In genomic region chr9:125580701-125581286, GRCh38 we compare ENCODE assay signal across 20 cellular contexts.
"Had no signal": no experiment of that assay in that cellular context is flagged by ENCODE, and none has a peak within 500 bp of the region (broad histone marks: within the 10 kb centered on the region; RNA-seq: fewer than 3 reads in every experiment).

No MANE protein-coding gene starts in this region.

- H3K4me1 Mint-ChIP-seq: activated CD4-positive, alpha-beta T cell treated with anti-CD3 and anti-CD28 coated beads, Interleukin-2, amount 10 ng/mL, durations not matched to agents 7 days and 5 days; activated naive CD8-positive, alpha-beta T cell treated with anti-CD3 and anti-CD28 coated beads, Interleukin-2, amount 50 U/mL, for 24 hours; neural crest cell had no signal

- H3K27ac ChIP-seq: foreskin keratinocyte, left ventricle myocardium inferior, VCaP had no signal

- H3K4me1 ChIP-seq: foreskin keratinocyte had no signal

- H3K36me3 ChIP-seq: transverse colon had no signal

- H3K4me3 ChIP-seq: left ventricle myocardium inferior, transverse colon had no signal

- H3K9me3 ChIP-seq: left ventricle myocardium inferior, transverse colon had no signal

- H3K4me3 Mint-ChIP-seq: activated CD4-positive, alpha-beta T cell treated with anti-CD3 and anti-CD28 coated beads, Interleukin-2, amount 10 ng/mL, durations not matched to agents 7 days and 5 days; activated CD8-positive, alpha-beta T cell treated with anti-CD3 and anti-CD28 coated beads for 36 hours; activated naive CD8-positive, alpha-beta T cell treated with anti-CD3 and anti-CD28 coated beads, Interleukin-2, amount 50 U/mL, for 24 hours; activated T-helper 1 cell treated with anti-CD3 and anti-CD28 coated beads, Interleukin-12 subunit alpha, Interleukin-12 subunit beta, Interleukin-2, Interleukin-4 antibody, amounts not matched to agents 30 ng/mL and 10 ng/mL and 1 ng/mL, durations not matched to agents 14 hours and 24 hours and 36 hours; immature natural killer cell; naive thymus-derived CD4-positive, alpha-beta T cell; neural crest cell; stimulated activated memory B cell treated with anti-CD40 and anti-IgM and Interleukin-4, amounts not matched to agents 10 μg/mL and 1 μg/mL and 100 μg/mL, for 72 hours had no signal

- H3K27me3 Mint-ChIP-seq: activated CD4-positive, alpha-beta T cell treated with anti-CD3 and anti-CD28 coated beads, Interleukin-2, amount 10 ng/mL, durations not matched to agents 7 days and 5 days; activated CD8-positive, alpha-beta T cell treated with anti-CD3 and anti-CD28 coated beads for 36 hours; activated naive CD8-positive, alpha-beta T cell treated with anti-CD3 and anti-CD28 coated beads, Interleukin-2, amount 50 U/mL, for 24 hours; naive thymus-derived CD4-positive, alpha-beta T cell; stimulated activated memory B cell treated with anti-CD40 and anti-IgM and Interleukin-4, amounts not matched to agents 10 μg/mL and 1 μg/mL and 100 μg/mL, for 72 hours had no signal

- H3K9me3 Mint-ChIP-seq: activated naive CD8-positive, alpha-beta T cell treated with anti-CD3 and anti-CD28 coated beads, Interleukin-2, amount 50 U/mL, for 24 hours; immature natural killer cell had no signal

- ATAC-seq: activated CD8-positive, alpha-beta T cell treated with anti-CD3 and anti-CD28 coated beads for 36 hours; activated naive CD8-positive, alpha-beta T cell treated with anti-CD3 and anti-CD28 coated beads, Interleukin-2, amount 50 U/mL, for 24 hours; foreskin keratinocyte; naive thymus-derived CD4-positive, alpha-beta T cell; sciatic nerve; stimulated activated memory B cell treated with anti-CD40 and anti-IgM and Interleukin-4, amounts not matched to agents 10 μg/mL and 1 μg/mL and 100 μg/mL, for 72 hours had no signal

- H3K27me3 ChIP-seq: foreskin keratinocyte, transverse colon had no signal

- H3K27ac Mint-ChIP-seq: activated CD4-positive, alpha-beta T cell treated with anti-CD3 and anti-CD28 coated beads, Interleukin-2, amount 10 ng/mL, durations not matched to agents 7 days and 5 days; activated CD8-positive, alpha-beta T cell treated with anti-CD3 and anti-CD28 coated beads for 36 hours; activated naive CD8-positive, alpha-beta T cell treated with anti-CD3 and anti-CD28 coated beads, Interleukin-2, amount 50 U/mL, for 24 hours; activated T-helper 1 cell treated with anti-CD3 and anti-CD28 coated beads, Interleukin-12 subunit alpha, Interleukin-12 subunit beta, Interleukin-2, Interleukin-4 antibody, amounts not matched to agents 30 ng/mL and 10 ng/mL and 1 ng/mL, durations not matched to agents 14 hours and 24 hours and 36 hours; immature natural killer cell; naive thymus-derived CD4-positive, alpha-beta T cell; stimulated activated memory B cell treated with anti-CD40 and anti-IgM and Interleukin-4, amounts not matched to agents 10 μg/mL and 1 μg/mL and 100 μg/mL, for 72 hours had no signal

- DNase-seq: activated CD4-positive, alpha-beta T cell treated with anti-CD3 and anti-CD28 coated beads, Interleukin-2, amount 10 ng/mL, durations not matched to agents 7 days and 5 days; activated CD4-positive, CD25-positive, alpha-beta regulatory T cell treated with anti-CD3 and anti-CD28 coated beads, Interleukin-2, amount 50 U/mL, for 72 hours; activated CD8-positive, alpha-beta T cell treated with anti-CD3 and anti-CD28 coated beads for 36 hours; activated gamma-delta T cell; activated naive CD4-positive, alpha-beta T cell treated with anti-CD3 and anti-CD28 coated beads, Interleukin-2, amount 50 U/mL, for 16 hours; activated naive CD8-positive, alpha-beta T cell treated with anti-CD3 and anti-CD28 coated beads, Interleukin-2, amount 50 U/mL, for 24 hours; dermis blood vessel endothelial cell; effector CD8-positive, alpha-beta T cell; foreskin keratinocyte; immature natural killer cell; left ventricle myocardium inferior; naive thymus-derived CD4-positive, alpha-beta T cell; posterior cingulate gyrus; small intestine; transverse colon had no signal
